Comparison of ENCODE assay signal across 8 cellular contexts in genomic region chr3:14123308-14124222, GRCh38. TPM values are rescaled to one million over a fixed set of nuclear protein-coding genes. Genes with fewer than 3 reads are reported as not detected.
DNase-seq lines count a peak whose midpoint lies in the region; ATAC-seq, FAIRE-seq and TF ChIP-seq lines count a peak whose summit lies in the region.

No MANE protein-coding gene starts in this region.

- H3K9me3 ChIP-seq in K562 (replicated peaks; ENCODE audit: control insufficient read depth, insufficient read depth, low read depth, low read length) (peaks cover 33% of the 10 kb centered on the region), mesenchymal stem cell (ENCODE audit: control insufficient read depth, low read length) (no peaks in the 10 kb centered on the region), uterus (no peaks in the 10 kb centered on the region)

- H3K4me1 ChIP-seq in K562 (replicated peaks in 1 of 2; ENCODE audit: control insufficient read depth in 2 of 2, insufficient read depth in 2 of 2, low read length in 2 of 2), result peaks cover 35 to 46% of the 10 kb centered on the region in 2 experiments
- H3K4me1 ChIP-seq in mesenchymal stem cell (ENCODE audit: control insufficient read depth, insufficient read depth, low read depth, low read length), result peaks cover 21% of the 10 kb centered on the region
- H3K4me1 ChIP-seq in uterus, result peaks cover 16 to 23% of the 10 kb centered on the region in 2 donors

- in situ Hi-C loops in K562 (cut with MboI), result loop anchor here (5.0 kb wide), 1 partner anchor 226 kb away; no protein-coding TSS in a partner anchor

- TF ChIP-seq POLR2A in K562 (conservative IDR thresholded peaks at IDR 0.05) (no peak), uterus (IDR thresholded peaks at IDR 0.05) (no peak)

- H4K91ac ChIP-seq in mesenchymal stem cell (ENCODE audit: low read length), result no peak overlapping the region

- H3K79me2 ChIP-seq in K562 (ENCODE audit: control insufficient read depth, insufficient read depth, low read length), result peaks cover 92% of the 10 kb centered on the region

- DNase-seq in cardiac septum (ENCODE audit: low spot score), result peak; percentile 70
- DNase-seq in left ventricle myocardium superior, result no peak
- peak in 1 of 4 experiments; percentile 67 for DNase-seq in K562 (ENCODE audit: extremely low read depth in 1 of 4, low spot score in 3 of 4)
- DNase-seq in mesenchymal stem cell, result no peak
- no peak for DNase-seq in uterus
- no peak for DNase-seq in SIG-M5 (lab: John Stamatoyannopoulos, UW)
- no peak for DNase-seq in stimulated activated CD4-positive, alpha-beta T cell treated with anti-CD3 and anti-CD28 coated beads, Interleukin-12 subunit alpha, Interleukin-12 subunit beta, amount 100 ng/mL, for 4 hours

- 3% methylated on average over 15 of the region's 15 CpGs for WGBS in K562 (ENCODE audit: insufficient coverage, low coverage, missing lambda C conversion rate)
- 53% methylated on average over 13 of the region's 15 CpGs for WGBS in mesenchymal stem cell

- H2AK5ac ChIP-seq in mesenchymal stem cell (ENCODE audit: low read length, severe bottlenecking), result no peak overlapping the region

- H3K27ac ChIP-seq in K562 (ENCODE audit: extremely low read depth, low read depth, low read length) (peak overlapping the region; percentile 86), mesenchymal stem cell (ENCODE audit: low read length, poor library complexity, severe bottlenecking) (no peak overlapping the region), uterus (peak overlapping the region; percentile 75 to 95)

- TF ChIP-seq RAD21 in K562 (CRISPR knock-in tag; conservative IDR thresholded peaks at IDR 0.05 in 1 of 2, IDR thresholded peaks at IDR 0.05 in 1 of 2), result peak in 1 of 2 experiments; percentile 34; a peak in 1 of 4 replicates

- H3K36me3 ChIP-seq in K562 (ENCODE audit: control insufficient read depth, insufficient read depth, low read length), result peaks cover 65% of the 10 kb centered on the region
- H3K36me3 ChIP-seq in mesenchymal stem cell (ENCODE audit: control insufficient read depth in 1 of 2, insufficient read depth in 2 of 2, low read depth in 1 of 2, low read length in 2 of 2), result peaks cover 14 to 45% of the 10 kb centered on the region in 2 experiments
- H3K36me3 ChIP-seq in uterus, result no peaks in the 10 kb centered on the region

- H3K18ac ChIP-seq in mesenchymal stem cell (ENCODE audit: low read depth in 1 of 2, low read length in 2 of 2), result peak overlapping the region; percentile 25 to 45

- no peak overlapping the region for H3K23ac ChIP-seq in mesenchymal stem cell (ENCODE audit: low read length in 2 of 2)

- H2BK15ac ChIP-seq in mesenchymal stem cell (ENCODE audit: low read depth, poor library complexity, severe bottlenecking), result no peak overlapping the region

- no peak overlapping the region for H2BK120ac ChIP-seq in mesenchymal stem cell (ENCODE audit: low read depth, low read length)

- peak; percentile 21 to 53 (median 32); a peak in 4 of 6 replicates for TF ChIP-seq CTCF in K562 (IDR thresholded peaks at IDR 0.05 in 2 of 3, conservative IDR thresholded peaks at IDR 0.05 in 1 of 3; ENCODE audit: insufficient read depth in 2 of 3, low read depth in 1 of 3, low read length in 3 of 3)
- no peak for TF ChIP-seq CTCF in uterus (IDR thresholded peaks at IDR 0.05)

- H3K4me2 ChIP-seq in K562 (ENCODE audit: insufficient read depth, low read length) (peak overlapping the region; percentile 95), mesenchymal stem cell (ENCODE audit: low read length, poor library complexity, severe bottlenecking) (peak overlapping the region; percentile 94)

- peak overlapping the region; percentile 72 for H3K4me3 ChIP-seq in K562
- peak overlapping the region; percentile 89 to 100 for H3K4me3 ChIP-seq in mesenchymal stem cell (ENCODE audit: insufficient read depth in 1 of 2, low read depth in 1 of 2, low read length in 2 of 2)
- H3K4me3 ChIP-seq in uterus, result peak overlapping the region; percentile 72 to 84

- CTCF ChIA-PET in K562 (lab: Yijun Ruan, JAX; ENCODE audit: low intra/inter-chr PET ratio), result interaction anchor here (0.6 kb wide), 1 partner anchor 160 kb away, joined by 3 read pairs; no protein-coding TSS in a partner anchor

- peak overlapping the region; percentile 77 for H4K8ac ChIP-seq in mesenchymal stem cell (ENCODE audit: low read length)

- peak; percentile 80 for FAIRE-seq in K562 (lab: Jason Lieb, UNC)

- H3K9ac ChIP-seq in K562 (ENCODE audit: insufficient read depth in 1 of 2, low read depth in 2 of 2, low read length in 2 of 2) (peak overlapping the region; percentile 88 to 97), mesenchymal stem cell (ENCODE audit: low read length) (peak overlapping the region; percentile 99)

- H2BK12ac ChIP-seq in mesenchymal stem cell (ENCODE audit: low read length in 2 of 2), result no peak overlapping the region

- peak overlapping the region; percentile 25 to 50 for H3K4ac ChIP-seq in mesenchymal stem cell (ENCODE audit: low read depth in 1 of 2, low read length in 2 of 2)

- H3K27me3 ChIP-seq in K562 (ENCODE audit: control insufficient read depth in 2 of 2, insufficient read depth in 2 of 2, low read length in 2 of 2) (no peaks in the 10 kb centered on the region), mesenchymal stem cell (ENCODE audit: control insufficient read depth in 1 of 2, insufficient read depth in 1 of 2, low read length in 2 of 2) (no peaks in the 10 kb centered on the region), uterus (no peaks in the 10 kb centered on the region)

- H3K79me1 ChIP-seq in mesenchymal stem cell (replicated peaks; ENCODE audit: low read length, poor library complexity, severe bottlenecking), result peaks cover 33% of the 10 kb centered on the region

- ATAC-seq in left ventricle myocardium superior (no peak), K562 (0 out of 3 replicates have a peak, but pooled peaks have one; percentile 4), HG03442 (IDR thresholded peaks at IDR 0.05; ENCODE audit: unreplicated experiment) (no peak)

- H2AFZ ChIP-seq in K562 (ENCODE audit: low read depth, low read length), result peak overlapping the region; percentile 29
- peak overlapping the region; percentile 94 for H2AFZ ChIP-seq in mesenchymal stem cell (ENCODE audit: low read depth, low read length)

- no peak overlapping the region for H2BK5ac ChIP-seq in mesenchymal stem cell (ENCODE audit: low read depth, low read length, poor library complexity, severe bottlenecking)

- peaks cover 5% of the 10 kb centered on the region for H3K9me1 ChIP-seq in K562 (ENCODE audit: control insufficient read depth, insufficient read depth, low read length)

- intact Hi-C loops in cardiac septum (cut with DNase I), result loop anchor here (2.0 to 10.0 kb wide), 2 partner anchors 229 to 469 kb away; no protein-coding TSS in a partner anchor
- intact Hi-C loops in left ventricle myocardium superior (cut with micrococcal nuclease), result no loop called here
- intact Hi-C loops in K562 (cut with micrococcal nuclease), result loop anchor here (1.0 to 10.0 kb wide), 3 partner anchors 55 to 469 kb away; partner anchors contain the start of genes LSM3 and XPC
- intact Hi-C loops in uterus (cut with DNase I; ENCODE audit: low total_unique reads), result loop anchor here (10.0 kb wide), 1 partner anchor 51 kb away; the partner anchor contains the start of genes LSM3 and XPC

- peaks cover 10% of the 10 kb centered on the region; the same call in 1 of the 2 replicates for H4K20me1 ChIP-seq in K562 (replicated peaks; ENCODE audit: control insufficient read depth, insufficient read depth, low read length)

- BruUV-seq in K562 (replicated peaks; lab: Mats Ljungman, UMichigan), result TSS peak; percentile 40

- H3K14ac ChIP-seq in mesenchymal stem cell (ENCODE audit: low read length in 2 of 2), result no peak overlapping the region

- POLR2A ChIA-PET in K562 (lab: Yijun Ruan, JAX), result interaction anchor here (0.6 to 3.5 kb wide), 9 partner anchors 9 to 1503 kb away, joined by 3 to 16 read pairs (median 3); no protein-coding TSS in a partner anchor

- TF ChIP-seq EP300 in K562 (IDR thresholded peaks at IDR 0.05; ENCODE audit: low read length), result no peak

RNA-seq across cellular contexts. Expression of gene CHCHD4, which starts 1.1 kb away (rescaled TPM):
- total RNA-seq in cardiac septum, result 23.0 TPM
- 36.8 TPM for total RNA-seq in left ventricle myocardium superior
- total RNA-seq in K562 (2011; cell fraction: chromatin; rRNA removed; ENCODE audit: low replicate concordance), result 8.4 and 13.9 TPM in 2 replicates
- total RNA-seq in K562 (2011; cell fraction: nucleolus; rRNA removed), result 7.5 and 9.3 TPM in 2 replicates
- 11.0 and 15.7 TPM in 2 replicates for total RNA-seq in K562 (2011; cell fraction: nucleoplasm; rRNA removed)
- total RNA-seq in K562 (2014; rRNA removed), result 70.9 and 77.2 TPM in 2 replicates
- total RNA-seq in K562 (2014; rRNA removed; fragmentation: Illumina TruSeq; extraction: Trizol), result 70.9 and 79.2 TPM in 2 replicates
- total RNA-seq in K562 (2015; rRNA removed; fragmentation: Illumina TruSeq; extraction: Trizol), result 56.5 and 61.2 TPM in 2 replicates
- 53.5 and 55.4 TPM in 2 replicates for total RNA-seq in K562 (2021)
- 46.2 and 68.4 TPM in 2 replicates for polyA plus RNA-seq in K562 (2011; rRNA removed)
- 27.7 and 40.4 TPM in 2 replicates for polyA plus RNA-seq in K562 (2011; cell fraction: cytosol; rRNA removed)
- polyA plus RNA-seq in K562 (2011; cell fraction: nucleus; rRNA removed), result 15.4 and 19.6 TPM in 2 replicates
- 32.4 and 47.1 TPM in 2 replicates for polyA plus RNA-seq in K562 (2012)
- 89.0 and 105 TPM in 2 replicates for polyA plus RNA-seq in K562 (2014; fragmentation: Illumina TruSeq; extraction: Trizol)
- polyA plus RNA-seq in K562 (2014; fragmentation: Nextera tagmentation; extraction: Ambion mirVana), result 100 to 1,000 TPM; 152 to 225 TPM
- polyA plus RNA-seq in K562 (2014; rRNA removed), result 81.3 and 81.7 TPM in 2 replicates
- polyA minus RNA-seq in K562 (2011; rRNA and poly(A)+ RNA removed), result 48.2 and 54.4 TPM in 2 replicates
- 19.5 and 24.8 TPM in 2 replicates for polyA minus RNA-seq in K562 (2011; cell fraction: cytosol; rRNA and poly(A)+ RNA removed)
- polyA minus RNA-seq in K562 (2011; cell fraction: nucleus; rRNA and poly(A)+ RNA removed), result 6.1 and 12.2 TPM in 2 replicates
- 8.1 TPM for polyA plus RNA-seq in mesenchymal stem cell (2013, experiment 1 of 2)
- 8.2 TPM for polyA plus RNA-seq in mesenchymal stem cell (2013, experiment 2 of 2)
- total RNA-seq in uterus, result 10 to 100 TPM in 1 of 4 donors, 1 to 10 TPM in 3; 6.2 to 12.0 (median 7.8) TPM

RNA-seq across cellular contexts. Expression of gene TMEM43, which starts 1.3 kb away (rescaled TPM):
- total RNA-seq in cardiac septum, result 62.0 TPM
- total RNA-seq in left ventricle myocardium superior, result 29.5 TPM
- 45.4 and 56.1 TPM in 2 replicates for total RNA-seq in K562 (2011; cell fraction: chromatin; rRNA removed; ENCODE audit: low replicate concordance)
- 65.7 and 72.4 TPM in 2 replicates for total RNA-seq in K562 (2011; cell fraction: nucleolus; rRNA removed)
- 57.3 and 58.4 TPM in 2 replicates for total RNA-seq in K562 (2011; cell fraction: nucleoplasm; rRNA removed)
- total RNA-seq in K562 (2014; rRNA removed), result 35.0 and 49.2 TPM in 2 replicates
- total RNA-seq in K562 (2014; rRNA removed; fragmentation: Illumina TruSeq; extraction: Trizol), result 32.9 and 35.7 TPM in 2 replicates
- 41.1 and 42.9 TPM in 2 replicates for total RNA-seq in K562 (2015; rRNA removed; fragmentation: Illumina TruSeq; extraction: Trizol)
- total RNA-seq in K562 (2021), result 38.9 and 39.7 TPM in 2 replicates
- polyA plus RNA-seq in K562 (2011; rRNA removed), result 41.9 and 50.8 TPM in 2 replicates
- polyA plus RNA-seq in K562 (2011; cell fraction: cytosol; rRNA removed), result 46.0 and 54.1 TPM in 2 replicates
- polyA plus RNA-seq in K562 (2011; cell fraction: nucleus; rRNA removed), result 73.1 and 80.6 TPM in 2 replicates
- 32.9 and 33.9 TPM in 2 replicates for polyA plus RNA-seq in K562 (2012)
- 41.5 and 46.1 TPM in 2 replicates for polyA plus RNA-seq in K562 (2014; fragmentation: Illumina TruSeq; extraction: Trizol)
- 10 to 100 TPM; 16.7 to 29.4 TPM for polyA plus RNA-seq in K562 (2014; fragmentation: Nextera tagmentation; extraction: Ambion mirVana)
- polyA plus RNA-seq in K562 (2014; rRNA removed), result 32.7 and 37.5 TPM in 2 replicates
- polyA minus RNA-seq in K562 (2011; rRNA and poly(A)+ RNA removed), result 32.4 and 38.1 TPM in 2 replicates
- polyA minus RNA-seq in K562 (2011; cell fraction: cytosol; rRNA and poly(A)+ RNA removed), result 21.2 TPM in 2 replicates
- 17.1 and 22.2 TPM in 2 replicates for polyA minus RNA-seq in K562 (2011; cell fraction: nucleus; rRNA and poly(A)+ RNA removed)
- 59.7 TPM for polyA plus RNA-seq in mesenchymal stem cell (2013, experiment 1 of 2)
- 60.6 TPM for polyA plus RNA-seq in mesenchymal stem cell (2013, experiment 2 of 2)
- 100 to 1,000 TPM in 2 of 4 donors, 10 to 100 TPM in 2; 93.5 to 114 (median 102) TPM for total RNA-seq in uterus

RNA-seq across cellular contexts. Expression of gene XPC, which starts 54.8 kb away (rescaled TPM):
- 16.7 TPM for total RNA-seq in cardiac septum
- total RNA-seq in left ventricle myocardium superior, result 7.9 TPM
- total RNA-seq in K562 (2011; cell fraction: chromatin; rRNA removed; ENCODE audit: low replicate concordance), result 61.0 and 92.1 TPM in 2 replicates
- 32.5 and 33.7 TPM in 2 replicates for total RNA-seq in K562 (2011; cell fraction: nucleolus; rRNA removed)
- total RNA-seq in K562 (2011; cell fraction: nucleoplasm; rRNA removed), result 45.0 and 59.2 TPM in 2 replicates
- 51.8 and 54.1 TPM in 2 replicates for total RNA-seq in K562 (2014; rRNA removed)
- total RNA-seq in K562 (2014; rRNA removed; fragmentation: Illumina TruSeq; extraction: Trizol), result 41.2 and 49.8 TPM in 2 replicates
- 41.3 and 44.2 TPM in 2 replicates for total RNA-seq in K562 (2015; rRNA removed; fragmentation: Illumina TruSeq; extraction: Trizol)
- 44.5 and 54.0 TPM in 2 replicates for total RNA-seq in K562 (2021)
- 25.1 and 25.5 TPM in 2 replicates for polyA plus RNA-seq in K562 (2011; rRNA removed)
- polyA plus RNA-seq in K562 (2011; cell fraction: cytosol; rRNA removed), result 11.7 and 15.8 TPM in 2 replicates
- 76.2 and 81.9 TPM in 2 replicates for polyA plus RNA-seq in K562 (2011; cell fraction: nucleus; rRNA removed)
- 41.7 and 44.5 TPM in 2 replicates for polyA plus RNA-seq in K562 (2012)
- 54.4 and 54.7 TPM in 2 replicates for polyA plus RNA-seq in K562 (2014; fragmentation: Illumina TruSeq; extraction: Trizol)
- polyA plus RNA-seq in K562 (2014; fragmentation: Nextera tagmentation; extraction: Ambion mirVana), result 1 to 10 TPM; 3.8 to 4.1 TPM
- 33.8 and 42.4 TPM in 2 replicates for polyA plus RNA-seq in K562 (2014; rRNA removed)
- polyA minus RNA-seq in K562 (2011; rRNA and poly(A)+ RNA removed), result 30.9 and 32.3 TPM in 2 replicates
- polyA minus RNA-seq in K562 (2011; cell fraction: cytosol; rRNA and poly(A)+ RNA removed), result 24.0 and 24.8 TPM in 2 replicates
- polyA minus RNA-seq in K562 (2011; cell fraction: nucleus; rRNA and poly(A)+ RNA removed), result 34.9 and 53.4 TPM in 2 replicates
- 16.7 TPM for polyA plus RNA-seq in mesenchymal stem cell (2013, experiment 1 of 2)
- polyA plus RNA-seq in mesenchymal stem cell (2013, experiment 2 of 2), result 16.5 TPM
- total RNA-seq in uterus, result 10 to 100 TPM; 15.3 to 85.8 (median 48.5) TPM

RNA-seq across cellular contexts. Expression of gene LSM3, which starts 55.1 kb away (rescaled TPM):
- total RNA-seq in cardiac septum (13.2 TPM), left ventricle myocardium superior (15.7 TPM), K562 (2014; rRNA removed) (32.6 and 33.8 TPM in 2 replicates), K562 (2014; rRNA removed; fragmentation: Illumina TruSeq; extraction: Trizol) (64.7 and 73.9 TPM in 2 replicates), K562 (2015; rRNA removed; fragmentation: Illumina TruSeq; extraction: Trizol) (54.4 and 61.2 TPM in 2 replicates), K562 (2021) (38.5 and 46.4 TPM in 2 replicates), uterus (10 to 100 TPM in 3 of 4 donors, 1 to 10 TPM in 1; 10.0 to 14.1 (median 11.9) TPM)
- 11.3 and 17.2 TPM in 2 replicates for total RNA-seq in K562 (2011; cell fraction: chromatin; rRNA removed; ENCODE audit: low replicate concordance)
- total RNA-seq in K562 (2011; cell fraction: nucleolus; rRNA removed), result 7.4 and 9.3 TPM in 2 replicates
- total RNA-seq in K562 (2011; cell fraction: nucleoplasm; rRNA removed), result 14.2 and 25.6 TPM in 2 replicates
- polyA plus RNA-seq in K562 (2011; rRNA removed) (34.0 and 48.7 TPM in 2 replicates), K562 (2014; fragmentation: Illumina TruSeq; extraction: Trizol) (48.6 and 55.2 TPM in 2 replicates), K562 (2014; fragmentation: Nextera tagmentation; extraction: Ambion mirVana) (100 to 1,000 TPM; 180 to 203 TPM), K562 (2014; rRNA removed) (61.6 and 75.1 TPM in 2 replicates)
- 3.6 and 12.9 TPM in 2 replicates for polyA plus RNA-seq in K562 (2011; cell fraction: cytosol; rRNA removed)
- polyA plus RNA-seq in K562 (2011; cell fraction: nucleus; rRNA removed), result 3.1 and 6.0 TPM in 2 replicates
- 31.9 and 61.8 TPM in 2 replicates for polyA plus RNA-seq in K562 (2012)
- 14.8 and 16.0 TPM in 2 replicates for polyA minus RNA-seq in K562 (2011; rRNA and poly(A)+ RNA removed)
- polyA minus RNA-seq in K562 (2011; cell fraction: cytosol; rRNA and poly(A)+ RNA removed), result 4.3 and 6.0 TPM in 2 replicates
- 5.5 and 7.6 TPM in 2 replicates for polyA minus RNA-seq in K562 (2011; cell fraction: nucleus; rRNA and poly(A)+ RNA removed)
- 14.3 TPM for polyA plus RNA-seq in mesenchymal stem cell (2013, experiment 1 of 2)
- polyA plus RNA-seq in mesenchymal stem cell (2013, experiment 2 of 2), result 14.7 TPM

Comparison
In these comparisons a context has a peak if more than half of its experiments do, and no peak if none do; other contexts are left out.
1. CTCF ChIP-seq: peak in K562 (3 of 3); none in uterus (0 of 4).
2. Peak in every context shown above with its lines, with median percentiles within 50 percentile points of each other: H3K4me3 ChIP-seq.